In the genomic region with DNA sequence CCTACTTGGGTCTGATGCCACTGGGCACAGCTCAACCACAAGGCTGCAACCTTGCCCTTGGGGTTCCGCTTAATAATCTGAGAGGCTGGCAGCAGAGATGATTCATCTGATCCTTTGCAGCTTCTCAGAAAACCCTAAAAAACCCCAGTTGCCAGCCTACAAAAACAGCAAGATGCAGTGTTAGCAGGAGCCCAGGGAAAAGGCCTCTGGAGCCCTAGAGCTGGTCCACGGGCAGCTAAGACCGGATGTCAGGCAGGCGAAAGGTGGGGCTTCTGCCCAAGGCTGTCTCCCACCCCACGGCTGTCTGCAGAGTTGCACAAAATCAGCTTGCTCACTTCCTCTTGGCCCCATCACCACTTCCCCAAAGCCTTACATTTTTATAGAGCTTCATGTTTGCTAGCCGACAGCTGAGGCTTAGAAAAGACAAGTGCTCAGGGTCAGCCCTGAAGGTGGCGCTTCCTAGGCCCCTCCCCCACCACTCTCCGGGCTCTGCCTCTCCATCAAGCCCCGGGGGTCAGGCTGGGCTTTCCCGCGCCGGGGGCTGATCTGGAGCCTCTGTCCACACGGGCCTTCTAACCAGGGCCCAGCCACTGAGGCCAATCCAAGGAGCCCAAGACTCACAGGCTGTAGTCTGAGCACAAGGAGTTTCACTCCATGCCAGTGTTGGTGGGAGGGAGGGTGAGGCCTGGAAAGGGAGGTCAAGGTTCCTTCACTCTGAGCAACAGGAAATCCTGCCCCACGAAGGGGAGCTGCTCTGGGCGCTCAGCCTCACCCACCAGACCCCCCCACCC, we compare ENCODE assay signal across 8 cellular contexts. TPM values are rescaled to one million over a fixed set of nuclear protein-coding genes. Genes with fewer than 3 reads are reported as not detected.
DNase-seq lines count a peak whose midpoint lies in the region; ATAC-seq lines count a peak whose summit lies in the region.

No MANE protein-coding gene starts in this region.

- H3K27me3 Mint-ChIP-seq in central memory CD8-positive, alpha-beta T cell, result no peaks in the 10 kb centered on the region

- H3K4me1 Mint-ChIP-seq in central memory CD8-positive, alpha-beta T cell, result peaks cover 48% of the 10 kb centered on the region

- H3K27ac ChIP-seq in KOPT-K1 (ENCODE audit: low read depth, low read length, poor library complexity, severe bottlenecking), result peak overlapping the region; percentile 94

- H3K4me3 Mint-ChIP-seq in central memory CD8-positive, alpha-beta T cell, result peak overlapping the region; percentile 72

- H3K36me3 Mint-ChIP-seq in central memory CD8-positive, alpha-beta T cell (ENCODE audit: insufficient read depth), result peaks cover 1% of the 10 kb centered on the region

- intact Hi-C loops in left colon (cut with DNase I, micrococcal nuclease), result loop anchor here in 1 of 2 donors (5.0 kb wide), 1 partner anchor 150 kb away; no protein-coding TSS in a partner anchor

- H3K9me3 Mint-ChIP-seq in central memory CD8-positive, alpha-beta T cell, result no peaks in the 10 kb centered on the region

- DNase-seq in EH (ENCODE audit: low read depth) (peak; percentile 81), UCSD-AML1 (lab: John Stamatoyannopoulos, UW; ENCODE audit: unreplicated experiment) (peak; percentile 88), left colon (peak; percentile 85 to 88), NCI-H128 (lab: John Stamatoyannopoulos, UW; ENCODE audit: unreplicated experiment) (no peak)
- peak; percentile 29 to 39 for DNase-seq in central memory CD8-positive, alpha-beta T cell (ENCODE audit: low spot score in 2 of 2)
- DNase-seq in stimulated activated CD4-positive, alpha-beta T cell treated with anti-CD3 and anti-CD28 coated beads, Interleukin-4, amount 100 ng/mL, for 1 hour, result peak; percentile 44

- H3K27ac Mint-ChIP-seq in central memory CD8-positive, alpha-beta T cell (ENCODE audit: low read depth), result peak overlapping the region; percentile 83

- peak; percentile 46 for ATAC-seq in GM21786 (IDR thresholded peaks at IDR 0.05; ENCODE audit: unreplicated experiment)
- ATAC-seq in central memory CD8-positive, alpha-beta T cell (replicated peaks; ENCODE audit: extremely low read depth, poor library complexity, severe bottlenecking), result peak; percentile 71
- ATAC-seq in left colon, result peak; percentile 83

- no peaks in the 10 kb centered on the region for H3K9me3 ChIP-seq in KOPT-K1 (ENCODE audit: insufficient read depth, low read length, poor library complexity, severe bottlenecking)

- no peaks in the 10 kb centered on the region for H3K36me3 ChIP-seq in KOPT-K1 (ENCODE audit: insufficient read depth, low read length)

RNA-seq across cellular contexts. Expression of gene ADORA3, which starts 4.2 kb away (rescaled TPM):
- 1 to 10 TPM; 2.1 to 4.7 TPM for total RNA-seq in left colon

RNA-seq across cellular contexts. Expression of gene TMIGD3, which starts 4.2 kb away (rescaled TPM):
- 1 to 10 TPM; 1.2 to 1.6 TPM for total RNA-seq in left colon

RNA-seq across cellular contexts. Expression of gene C1orf162, which starts 33.8 kb away (rescaled TPM):
- 1 to 10 TPM; 4.4 to 5.6 TPM for total RNA-seq in left colon

RNA-seq across cellular contexts. Expression of gene ATP5PB, which starts 58.3 kb away (rescaled TPM):
- 100 to 1,000 TPM; 410 to 461 TPM for total RNA-seq in left colon

RNA-seq across cellular contexts. Expression of gene WDR77, which starts 58.5 kb away (rescaled TPM):
- total RNA-seq in left colon, result 10 to 100 TPM; 20.5 to 26.6 TPM
